In genomic region chr15:29345549-29346525, GRCh38 we compare ENCODE assay signal across 32 cellular contexts.
DNase-seq lines count a peak whose midpoint lies in the region; ATAC-seq and TF ChIP-seq lines count a peak whose summit lies in the region.
"Had no signal": no experiment of that assay in that cellular context is flagged by ENCODE, and none has a peak within 500 bp of the region (broad histone marks: within the 10 kb centered on the region; RNA-seq: fewer than 3 reads in every experiment).

No MANE protein-coding gene starts in this region.

- H3K4me3 ChIP-seq in HUES64 (ENCODE audit: low read length) (peak overlapping the region; percentile 23), neural progenitor cell (peak overlapping the region; percentile 14), osteoblast (ENCODE audit: insufficient read depth, low read length) (no peak overlapping the region)
- H3K4me3 ChIP-seq: breast epithelium, dorsolateral prefrontal cortex, GM12878, lower lobe of right lung, ovary, SJCRH30 had no signal

- H3K4me2 ChIP-seq in neural progenitor cell (peak overlapping the region; percentile 61), osteoblast (ENCODE audit: insufficient read depth, low read length) (no peak overlapping the region)

- H3K27ac ChIP-seq in C4-2B (peak overlapping the region; percentile 0; the same call in 1 of the 2 replicates), HUES64 (ENCODE audit: low read depth, low read length) (peak overlapping the region; percentile 28; the same call in 1 of the 2 replicates), neural progenitor cell (no peak overlapping the region), osteoblast (ENCODE audit: low read depth, low read length) (no peak overlapping the region)
- H3K27ac ChIP-seq: breast epithelium, lower lobe of right lung, ovary, SJCRH30, VCaP had no signal

- H3K27me3 ChIP-seq in HUES64 (ENCODE audit: insufficient read depth, low read length) (no peaks in the 10 kb centered on the region), neural progenitor cell (no peaks in the 10 kb centered on the region), osteoblast (ENCODE audit: insufficient read depth, low read length) (no peaks in the 10 kb centered on the region)
- H3K27me3 ChIP-seq: breast epithelium, dorsolateral prefrontal cortex, ovary had no signal

- peak overlapping the region; percentile 97 for H2AFZ ChIP-seq in neural progenitor cell (replicated peaks)
- no peak overlapping the region for H2AFZ ChIP-seq in osteoblast (ENCODE audit: low read length)

- peak overlapping the region; percentile 21 for H3K27ac Mint-ChIP-seq in neural progenitor cell
- no peak overlapping the region for H3K27ac Mint-ChIP-seq in naive thymus-derived CD8-positive, alpha-beta T cell
- H3K27ac Mint-ChIP-seq: activated CD8-positive, alpha-beta T cell treated with anti-CD3 and anti-CD28 coated beads, Interleukin-2, amount 10 ng/mL, durations not matched to agents 7 days and 5 days; activated naive CD4-positive, alpha-beta T cell treated with anti-CD3 and anti-CD28 coated beads, Interleukin-2, amount 50 U/mL, for 72 hours; CD4-positive, alpha-beta T cell; IgD-negative memory B cell; natural killer cell treated with Interleukin-12 subunit alpha and Interleukin-12 subunit beta and Interleukin-15 and Interleukin-18, amount 100 ng/mL, for 72 hours had no signal

- no peaks in the 10 kb centered on the region for H3K36me3 Mint-ChIP-seq in neural progenitor cell
- H3K36me3 Mint-ChIP-seq in naive thymus-derived CD8-positive, alpha-beta T cell: no peaks in the 10 kb centered on the region
- H3K36me3 Mint-ChIP-seq: activated naive CD4-positive, alpha-beta T cell treated with anti-CD3 and anti-CD28 coated beads, Interleukin-2, amount 50 U/mL, for 72 hours; natural killer cell treated with Interleukin-12 subunit alpha and Interleukin-12 subunit beta and Interleukin-15 and Interleukin-18, amount 100 ng/mL, for 72 hours had no signal

- no peak for ATAC-seq in GM21825 (IDR thresholded peaks at IDR 0.05; ENCODE audit: unreplicated experiment)
- no peak for ATAC-seq in naive thymus-derived CD8-positive, alpha-beta T cell
- ATAC-seq: activated CD8-positive, alpha-beta T cell treated with anti-CD3 and anti-CD28 coated beads, Interleukin-2, amount 10 ng/mL, durations not matched to agents 7 days and 5 days; activated naive CD4-positive, alpha-beta T cell treated with anti-CD3 and anti-CD28 coated beads, Interleukin-2, amount 50 U/mL, for 72 hours; GM12878; HCT116; lower lobe of right lung had no signal

- H3K79me2 ChIP-seq in neural progenitor cell (ENCODE audit: low read depth) (no peaks in the 10 kb centered on the region), osteoblast (ENCODE audit: insufficient read depth, low read length) (no peaks in the 10 kb centered on the region)

- H3F3A ChIP-seq in neural progenitor cell (ENCODE audit: low read depth): peaks cover 22% of the 10 kb centered on the region

- no peaks in the 10 kb centered on the region for H3K36me3 ChIP-seq in HUES64 (ENCODE audit: insufficient read depth, low read length)
- no peaks in the 10 kb centered on the region for H3K36me3 ChIP-seq in neural progenitor cell
- H3K36me3 ChIP-seq in osteoblast (ENCODE audit: insufficient read depth, low read length): no peaks in the 10 kb centered on the region
- H3K36me3 ChIP-seq: breast epithelium, lower lobe of right lung, ovary, SJCRH30 had no signal

- peaks cover 55% of the 10 kb centered on the region for H3K4me1 ChIP-seq in HUES64 (ENCODE audit: insufficient read depth, low read length)
- peaks cover 41% of the 10 kb centered on the region for H3K4me1 ChIP-seq in neural progenitor cell
- H3K4me1 ChIP-seq in osteoblast (ENCODE audit: insufficient read depth, low read length): no peaks in the 10 kb centered on the region
- H3K4me1 ChIP-seq: breast epithelium, lower lobe of right lung, SJCRH30 had no signal

- H4K20me1 ChIP-seq in neural progenitor cell (ENCODE audit: low read depth): no peaks in the 10 kb centered on the region
- no peaks in the 10 kb centered on the region for H4K20me1 ChIP-seq in osteoblast (ENCODE audit: insufficient read depth, low read length)

- H3K27me3 Mint-ChIP-seq in neural progenitor cell (ENCODE audit: insufficient read depth, low read depth): peaks cover 7% of the 10 kb centered on the region
- H3K27me3 Mint-ChIP-seq in naive thymus-derived CD8-positive, alpha-beta T cell: peaks cover 0 to 15% (median 4%) of the 10 kb centered on the region in 5 donors

- POLR2A ChIA-PET in naive thymus-derived CD8-positive, alpha-beta T cell (lab: Charles Lee): no interaction called here

- TF ChIP-seq CTCF in C4-2B (conservative IDR thresholded peaks at IDR 0.05) (no peak), neural progenitor cell (IDR thresholded peaks at IDR 0.05) (no peak), osteoblast (IDR thresholded peaks at IDR 0.05; ENCODE audit: extremely low read depth, low read depth, low read length) (no peak)

- 15% methylated on average over 20 of the region's 20 CpGs for WGBS in HUES64

- no peaks in the 10 kb centered on the region for H3K9me3 Mint-ChIP-seq in neural progenitor cell
- H3K9me3 Mint-ChIP-seq in naive thymus-derived CD8-positive, alpha-beta T cell: no peaks in the 10 kb centered on the region
- H3K9me3 Mint-ChIP-seq: activated naive CD4-positive, alpha-beta T cell treated with anti-CD3 and anti-CD28 coated beads, Interleukin-2, amount 50 U/mL, for 72 hours; CD4-positive, alpha-beta T cell; IgD-negative memory B cell; natural killer cell treated with Interleukin-12 subunit alpha and Interleukin-12 subunit beta and Interleukin-15 and Interleukin-18, amount 100 ng/mL, for 72 hours had no signal

- no peak overlapping the region for H3K4me3 Mint-ChIP-seq in neural progenitor cell
- no peak overlapping the region for H3K4me3 Mint-ChIP-seq in naive thymus-derived CD8-positive, alpha-beta T cell
- H3K4me3 Mint-ChIP-seq: activated CD8-positive, alpha-beta T cell treated with anti-CD3 and anti-CD28 coated beads, Interleukin-2, amount 10 ng/mL, durations not matched to agents 7 days and 5 days; CD4-positive, alpha-beta T cell; IgD-negative memory B cell; natural killer cell treated with Interleukin-12 subunit alpha and Interleukin-12 subunit beta and Interleukin-15 and Interleukin-18, amount 100 ng/mL, for 72 hours had no signal

- H3K9ac ChIP-seq in HUES64 (ENCODE audit: low read depth, low read length) (peak overlapping the region; percentile 28; the same call in 1 of the 2 replicates), neural progenitor cell (no peak overlapping the region)

- H3K4me1 Mint-ChIP-seq in neural progenitor cell: peaks cover 42% of the 10 kb centered on the region
- H3K4me1 Mint-ChIP-seq in naive thymus-derived CD8-positive, alpha-beta T cell: no peaks in the 10 kb centered on the region
- H3K4me1 Mint-ChIP-seq: IgD-negative memory B cell had no signal

- no peaks in the 10 kb centered on the region for H3K9me3 ChIP-seq in HUES64 (ENCODE audit: insufficient read depth, low read depth, low read length)
- H3K9me3 ChIP-seq in neural progenitor cell (ENCODE audit: low read depth): no peaks in the 10 kb centered on the region
- no peaks in the 10 kb centered on the region for H3K9me3 ChIP-seq in osteoblast (ENCODE audit: low read depth, low read length)
- H3K9me3 ChIP-seq: breast epithelium, lower lobe of right lung, ovary, SJCRH30 had no signal

- DNase-seq in iPS DF 4.7 (ENCODE audit: extremely low read depth, low spot score): peak; percentile 41
- DNase-seq in neural progenitor cell (ENCODE audit: low spot score): peak; percentile 70
- DNase-seq in NCI-H345 treated with DMSO at 0.1 percent for 48 hours (lab: John Stamatoyannopoulos, UW; ENCODE audit: unreplicated experiment): no peak
- DNase-seq in osteoblast (ENCODE audit: insufficient read length, low spot score, missing footprints): no peak
- no peak for DNase-seq in naive thymus-derived CD8-positive, alpha-beta T cell
- DNase-seq: activated CD4-positive, alpha-beta T cell treated with anti-CD3 and anti-CD28 coated beads for 4 hours; activated CD8-positive, alpha-beta T cell treated with anti-CD3 and anti-CD28 coated beads, Interleukin-2, amount 10 ng/mL, durations not matched to agents 7 days and 5 days; activated effector memory CD4-positive, alpha-beta T cell treated with Interleukin-2 at 50 U/mL for 16 hours; amygdala; CD4-positive, alpha-beta T cell; dorsolateral prefrontal cortex; lower lobe of right lung; MV-4-11; NCI-H1436 treated with DMSO at 0.1 percent for 48 hours; NCI-H2081 treated with DMSO at 0.1 percent for 48 hours; NCI-H226; NCI-H748 treated with DMSO at 0.1 percent for 48 hours; ovary; SJCRH30; small intestine; stimulated activated naive CD4-positive, alpha-beta T cell; T1000 had no signal

Comparison
In these comparisons a context has a peak if more than half of its experiments do, and no peak if none do; other contexts are left out.
1. H3K27ac ChIP-seq: peak in C4-2B (single experiment) and HUES64 (single experiment); none in neural progenitor cell (single experiment) and osteoblast (single experiment).
2. DNase-seq: peak in iPS DF 4.7 (single experiment) and neural progenitor cell (single experiment); none in NCI-H345 treated with DMSO at 0.1 percent for 48 hours (single experiment), osteoblast (single experiment) and naive thymus-derived CD8-positive, alpha-beta T cell (0 of 10).